In the genomic region with DNA sequence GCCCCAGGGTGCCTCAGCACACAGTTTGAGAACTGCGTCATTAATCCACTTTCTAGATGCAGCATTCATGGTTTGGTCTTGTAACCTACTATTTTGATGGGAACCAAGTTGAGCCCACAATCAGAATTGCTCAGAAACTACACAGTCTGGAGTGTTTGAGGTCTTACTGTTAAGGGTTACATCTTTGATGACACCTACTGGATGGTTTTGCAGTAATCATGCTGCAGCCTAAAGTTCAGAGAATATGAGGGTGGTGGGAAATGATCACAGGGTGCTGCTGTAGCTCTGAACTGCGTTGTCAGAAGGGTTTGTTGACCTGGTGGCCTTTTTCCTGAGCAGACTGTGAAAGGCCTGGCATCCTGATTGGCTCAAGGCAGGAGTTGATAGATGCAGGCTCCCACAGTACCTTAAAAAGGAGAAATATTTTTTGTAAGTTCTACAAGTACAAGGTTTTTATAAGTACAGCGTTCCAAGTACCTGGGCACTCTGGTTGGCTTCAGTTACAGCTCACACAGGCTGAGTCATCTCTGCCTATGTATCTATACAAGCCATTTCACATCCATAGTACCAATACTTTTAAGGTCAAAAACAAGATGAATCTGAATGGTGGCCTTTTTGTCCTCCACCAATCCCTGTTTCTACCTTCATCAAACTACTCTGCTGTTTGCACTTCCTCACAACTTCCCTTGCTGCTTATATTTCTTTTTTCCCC, we compare ENCODE assay signal across 1 cellular context.
TF ChIP-seq lines count a peak whose summit lies in the region.

No MANE protein-coding gene starts in this region.

TF ChIP-seq in HEK293T, 16 proteins besides CTCF, POLR2A, EP300 and RAD21 (continued from another document):
- TF ChIP-seq PKNOX1 (IDR thresholded peaks at IDR 0.05): no peak
- no peak for TF ChIP-seq CTBP1 (IDR thresholded peaks at IDR 0.05; ENCODE audit: borderline replicate concordance)
- no peak for TF ChIP-seq FOXA1 (IDR thresholded peaks at IDR 0.05)
- no peak for TF ChIP-seq L3MBTL2 (conservative IDR thresholded peaks at IDR 0.05)
- TF ChIP-seq FOXK2 (IDR thresholded peaks at IDR 0.05): no peak
- no peak for TF ChIP-seq ELF4 (IDR thresholded peaks at IDR 0.05)
- TF ChIP-seq NFRKB (IDR thresholded peaks at IDR 0.05): no peak
